In the genomic region with DNA sequence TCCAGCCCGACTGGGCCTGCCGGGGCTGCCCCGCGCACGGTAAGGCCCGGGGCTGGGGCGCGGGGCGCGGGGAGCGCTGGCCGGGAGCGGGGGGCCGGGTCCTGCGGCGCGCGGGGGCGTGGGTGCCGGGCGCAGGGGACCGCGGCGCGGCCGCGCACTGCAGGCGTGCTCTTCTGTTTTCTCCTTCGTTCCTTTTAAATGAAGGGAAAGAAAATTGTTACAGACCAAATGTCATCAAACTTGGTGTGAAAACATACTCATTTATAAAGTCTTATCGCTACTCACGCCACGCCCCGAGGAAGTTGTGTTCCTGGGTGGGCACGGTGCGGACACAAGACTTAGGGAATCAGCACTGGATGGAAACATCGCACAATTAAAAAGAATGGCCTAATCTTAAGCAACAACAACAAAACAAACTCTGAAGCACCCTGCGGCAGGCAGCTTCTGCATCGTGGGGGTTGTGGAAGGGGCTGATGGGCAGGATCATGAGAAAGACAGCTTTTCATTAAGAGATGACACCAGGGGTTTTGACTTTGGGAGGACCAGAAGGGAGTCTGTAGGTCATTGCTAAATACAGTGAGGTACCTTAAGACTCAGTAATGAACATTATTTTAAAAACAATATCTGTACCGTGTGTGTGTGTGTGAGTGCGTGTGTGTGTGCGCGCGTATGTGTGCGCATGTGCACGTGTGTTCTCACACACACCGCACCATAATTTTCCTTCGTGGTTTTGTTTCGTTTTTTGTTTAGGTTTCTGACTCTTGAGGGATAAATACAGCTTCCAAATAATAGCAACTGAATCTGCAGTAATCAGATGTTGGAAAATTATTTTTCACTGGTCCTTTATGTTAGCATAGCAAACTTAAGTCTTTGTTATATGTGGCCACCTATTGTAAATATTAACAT, we compare ENCODE assay signal across 13 cellular contexts. TPM values are rescaled to one million over a fixed set of nuclear protein-coding genes. Genes with fewer than 3 reads are reported as not detected.
DNase-seq lines count a peak whose midpoint lies in the region; ATAC-seq and TF ChIP-seq lines count a peak whose summit lies in the region.
"Had no signal": no experiment of that assay in that cellular context is flagged by ENCODE, and none has a peak within 500 bp of the region (broad histone marks: within the 10 kb centered on the region; RNA-seq: fewer than 3 reads in every experiment).

No MANE protein-coding gene starts in this region.

- peaks cover 9% of the 10 kb centered on the region for H3K36me3 Mint-ChIP-seq in endothelial cell (ENCODE audit: low read depth, unreplicated experiment)
- H3K36me3 Mint-ChIP-seq: activated CD8-positive, alpha-beta memory T cell treated with anti-CD3 and anti-CD28 coated beads, Interleukin-2, amount 10 ng/mL, durations not matched to agents 7 days and 5 days had no signal

- H2BK120ac ChIP-seq in neuronal stem cell (ENCODE audit: low read depth, low read length), result no peak overlapping the region

- no peak for ATAC-seq in GM18520 (IDR thresholded peaks at IDR 0.05; ENCODE audit: unreplicated experiment)
- ATAC-seq: activated CD8-positive, alpha-beta memory T cell treated with anti-CD3 and anti-CD28 coated beads, Interleukin-2, amount 10 ng/mL, durations not matched to agents 7 days and 5 days had no signal

- peak overlapping the region; percentile 48 for H3K4me2 ChIP-seq in neuronal stem cell (ENCODE audit: insufficient read depth, low read length, poor library complexity, severe bottlenecking)

- no peak overlapping the region for H3K14ac ChIP-seq in neuronal stem cell (ENCODE audit: low read length)

- H2BK15ac ChIP-seq in neuronal stem cell (ENCODE audit: low read length), result no peak overlapping the region

- no peak overlapping the region for H3K23ac ChIP-seq in neuronal stem cell (ENCODE audit: low read depth, low read length, poor library complexity)

- H3K4ac ChIP-seq in neuronal stem cell (ENCODE audit: low read length), result no peak overlapping the region

- peaks cover 9 to 18% of the 10 kb centered on the region in 2 donors for H3K4me1 ChIP-seq in neuronal stem cell (ENCODE audit: control insufficient read depth in 2 of 2, insufficient read depth in 1 of 2, low read depth in 1 of 2, low read length in 2 of 2)

- DNase-seq in AG09309 (ENCODE audit: low read depth) (no peak), NCI-H526 treated with DMSO at 0.1 percent for 48 hours (lab: John Stamatoyannopoulos, UW) (peak; percentile 66), endothelial cell (ENCODE audit: low spot score) (no peak), neuronal stem cell (ENCODE audit: low spot score) (no peak), erythroblast (lab: John Stamatoyannopoulos, UW) (no peak)
- no peak for DNase-seq in activated CD4-positive, alpha-beta T cell treated with anti-CD3 and anti-CD28 coated beads, Interleukin-2, amount 50 U/mL, for 1 hour
- DNase-seq in activated naive CD4-positive, alpha-beta T cell treated with Interleukin-2 at 50 U/mL for 16 hours, result no peak
- DNase-seq: activated CD8-positive, alpha-beta memory T cell treated with anti-CD3 and anti-CD28 coated beads, Interleukin-2, amount 10 ng/mL, durations not matched to agents 7 days and 5 days; central memory CD4-positive, alpha-beta T cell; kidney; NCI-H1694 treated with DMSO at 0.1 percent for 48 hours; stimulated activated CD4-positive, alpha-beta T cell treated with anti-CD3 and anti-CD28 coated beads, Interleukin-4, amount 100 ng/mL, for 24 hours had no signal

- no peak overlapping the region for H2BK5ac ChIP-seq in neuronal stem cell (ENCODE audit: low read length)

- H3K27me3 Mint-ChIP-seq in endothelial cell (ENCODE audit: unreplicated experiment), result peaks cover 4% of the 10 kb centered on the region

- H4K91ac ChIP-seq in neuronal stem cell (ENCODE audit: low read depth, low read length, poor library complexity), result no peak overlapping the region

- H3K9me3 Mint-ChIP-seq in endothelial cell (ENCODE audit: unreplicated experiment), result no peaks in the 10 kb centered on the region

- peak overlapping the region; percentile 89 for H2AFZ ChIP-seq in neuronal stem cell (ENCODE audit: low read length)

- H2AK5ac ChIP-seq in neuronal stem cell (ENCODE audit: low read depth, low read length), result no peak overlapping the region

- H3K18ac ChIP-seq in neuronal stem cell (ENCODE audit: low read length), result peak overlapping the region; percentile 15

- no peak overlapping the region for H3K27ac ChIP-seq in neuronal stem cell (replicated peaks; ENCODE audit: low read length)

- TF ChIP-seq CTCF in AG09309 (IDR thresholded peaks at IDR 0.05; ENCODE audit: control insufficient read depth, insufficient read depth, low read depth, low read length, missing control alignments), result no peak
- no peak for TF ChIP-seq CTCF in endothelial cell (IDR thresholded peaks at IDR 0.05; ENCODE audit: unreplicated experiment)

- H3K4me3 Mint-ChIP-seq in endothelial cell (ENCODE audit: unreplicated experiment), result peak overlapping the region; percentile 96
- H3K4me3 Mint-ChIP-seq: activated CD8-positive, alpha-beta memory T cell treated with anti-CD3 and anti-CD28 coated beads, Interleukin-2, amount 10 ng/mL, durations not matched to agents 7 days and 5 days had no signal

- peaks cover 0 to 2% (median 0%) of the 10 kb centered on the region in 3 experiments for H3K27me3 ChIP-seq in neuronal stem cell (ENCODE audit: control insufficient read depth in 3 of 3, insufficient read depth in 3 of 3, low read depth in 1 of 3, low read length in 3 of 3)

- H3K9me3 ChIP-seq in neuronal stem cell (replicated peaks in 1 of 2; ENCODE audit: control insufficient read depth in 2 of 2, insufficient read depth in 1 of 2, low read depth in 1 of 2, low read length in 2 of 2), result peaks cover 0 to 2% of the 10 kb centered on the region in 2 donors

- H3K4me3 ChIP-seq in AG09309 (ENCODE audit: control insufficient read depth, low read depth, low read length), result peak overlapping the region; percentile 53
- H3K4me3 ChIP-seq in neuronal stem cell (ENCODE audit: low read length in 2 of 2), result peak overlapping the region; percentile 57 to 78

- H3K27ac Mint-ChIP-seq in endothelial cell (ENCODE audit: unreplicated experiment), result no peak overlapping the region
- H3K27ac Mint-ChIP-seq: activated CD8-positive, alpha-beta memory T cell treated with anti-CD3 and anti-CD28 coated beads, Interleukin-2, amount 10 ng/mL, durations not matched to agents 7 days and 5 days had no signal

- H3K36me3 ChIP-seq in neuronal stem cell (replicated peaks in 1 of 2; ENCODE audit: control insufficient read depth in 2 of 2, insufficient read depth in 2 of 2, low read length in 2 of 2), result no peaks in the 10 kb centered on the region

- H3K9ac ChIP-seq in neuronal stem cell (ENCODE audit: low read depth, low read length, poor library complexity), result no peak overlapping the region

- no peak overlapping the region for H2BK12ac ChIP-seq in neuronal stem cell (ENCODE audit: low read length)

- no peak overlapping the region for H4K8ac ChIP-seq in neuronal stem cell (ENCODE audit: low read depth, low read length)

- peaks cover 33% of the 10 kb centered on the region for H3K4me1 Mint-ChIP-seq in endothelial cell (ENCODE audit: unreplicated experiment)
- H3K4me1 Mint-ChIP-seq: activated CD8-positive, alpha-beta memory T cell treated with anti-CD3 and anti-CD28 coated beads, Interleukin-2, amount 10 ng/mL, durations not matched to agents 7 days and 5 days had no signal

- no peak for TF ChIP-seq POLR2A in erythroblast (IDR thresholded peaks at IDR 0.05; ENCODE audit: low read length)

- WGBS in neuronal stem cell (ENCODE audit: extremely low coverage in 2 of 2, insufficient read length in 2 of 2, insufficient replicate concordance in 1 of 2), 2 donors, result no CpG with 5 or more reads among the region's 48 CpGs

- no peaks in the 10 kb centered on the region for H3K79me1 ChIP-seq in neuronal stem cell (ENCODE audit: low read depth, low read length)

RNA-seq across cellular contexts. Expression of a gene that starts 0.5 kb away (rescaled TPM):
- 7.3 TPM for total RNA-seq in endothelial cell (ENCODE audit: unreplicated experiment)
- 0.75 TPM for polyA plus RNA-seq in neuronal stem cell (2013, experiment 1 of 2)
- 0.83 TPM for polyA plus RNA-seq in neuronal stem cell (2013, experiment 2 of 2)
- total RNA-seq: activated CD8-positive, alpha-beta memory T cell treated with anti-CD3 and anti-CD28 coated beads, Interleukin-2, amount 10 ng/mL, durations not matched to agents 7 days and 5 days had no signal
